In genomic region chr17:41522301-41523224, GRCh38 we compare ENCODE assay signal across 2 cellular contexts.
TF ChIP-seq lines count a peak whose summit lies in the region.

No MANE protein-coding gene starts in this region.

TF ChIP-seq in A549, 52 proteins besides CTCF, POLR2A, EP300 and RAD21:
- no peak for TF ChIP-seq PHF8 (IDR thresholded peaks at IDR 0.05; ENCODE audit: borderline replicate concordance, low read depth)
- TF ChIP-seq HES2 (IDR thresholded peaks at IDR 0.05): no peak
- TF ChIP-seq RCOR1 (IDR thresholded peaks at IDR 0.05; ENCODE audit: low read depth, low read length): no peak
- no peak for TF ChIP-seq E2F6 (IDR thresholded peaks at IDR 0.05; ENCODE audit: borderline replicate concordance, low read depth)
- no peak for TF ChIP-seq MAFK (IDR thresholded peaks at IDR 0.05; ENCODE audit: partially characterized antibody)
- TF ChIP-seq HOXB5 (CRISPR knock-in tag; IDR thresholded peaks at IDR 0.05): no peak
- no peak for TF ChIP-seq FOXS1 (CRISPR knock-in tag; IDR thresholded peaks at IDR 0.05)
- TF ChIP-seq ZFP36 (IDR thresholded peaks at IDR 0.05; ENCODE audit: borderline replicate concordance, partially characterized antibody): peak; percentile 77
- no peak for TF ChIP-seq PBX3 (IDR thresholded peaks at IDR 0.05)
- TF ChIP-seq JUN (IDR thresholded peaks at IDR 0.05): no peak
- TF ChIP-seq CBX8 (IDR thresholded peaks at IDR 0.05): no peak
- TF ChIP-seq ATOH8 (CRISPR knock-in tag; IDR thresholded peaks at IDR 0.05; ENCODE audit: low read depth): no peak
- no peak for TF ChIP-seq TP53 (CRISPR knock-in tag; IDR thresholded peaks at IDR 0.05)
- TF ChIP-seq HDAC2 (IDR thresholded peaks at IDR 0.05): no peak
- 0 out of 2 replicates have a peak, but pooled peaks have one; percentile 33 for TF ChIP-seq KDM1A (IDR thresholded peaks at IDR 0.05; ENCODE audit: low read depth)
- no peak for TF ChIP-seq SMC3 (IDR thresholded peaks at IDR 0.05)
- TF ChIP-seq HEYL (CRISPR knock-in tag; IDR thresholded peaks at IDR 0.05): no peak
- TF ChIP-seq CHD2 (IDR thresholded peaks at IDR 0.05; ENCODE audit: low read length, partially characterized antibody): no peak

TF ChIP-seq in IMR-90, 13 proteins besides CTCF, POLR2A, EP300 and RAD21:
- TF ChIP-seq SMC3 (IDR thresholded peaks at IDR 0.05; ENCODE audit: low read depth, low read length) (no peak), FOS (IDR thresholded peaks at IDR 0.05; ENCODE audit: low read depth, low read length) (no peak), NFE2L2 (IDR thresholded peaks at IDR 0.05; ENCODE audit: low read depth, low read length) (no peak), MAFK (IDR thresholded peaks at IDR 0.05; ENCODE audit: low read depth, low read length) (no peak), CEBPB (IDR thresholded peaks at IDR 0.05; ENCODE audit: low read depth, low read length) (no peak), MXI1 (IDR thresholded peaks at IDR 0.05; ENCODE audit: borderline replicate concordance, low read depth, low read length) (no peak), RCOR1 (IDR thresholded peaks at IDR 0.05; ENCODE audit: insufficient replicate concordance, low read length) (no peak), RFX5 (IDR thresholded peaks at IDR 0.05; ENCODE audit: low read depth, low read length) (no peak), ELK1 (IDR thresholded peaks at IDR 0.05; ENCODE audit: borderline replicate concordance, low read depth, low read length) (no peak), BHLHE40 (IDR thresholded peaks at IDR 0.05; ENCODE audit: low read depth, low read length) (no peak)
TF ChIP-seq in IMR-90: peak in this region for 0.
